In the genomic region with DNA sequence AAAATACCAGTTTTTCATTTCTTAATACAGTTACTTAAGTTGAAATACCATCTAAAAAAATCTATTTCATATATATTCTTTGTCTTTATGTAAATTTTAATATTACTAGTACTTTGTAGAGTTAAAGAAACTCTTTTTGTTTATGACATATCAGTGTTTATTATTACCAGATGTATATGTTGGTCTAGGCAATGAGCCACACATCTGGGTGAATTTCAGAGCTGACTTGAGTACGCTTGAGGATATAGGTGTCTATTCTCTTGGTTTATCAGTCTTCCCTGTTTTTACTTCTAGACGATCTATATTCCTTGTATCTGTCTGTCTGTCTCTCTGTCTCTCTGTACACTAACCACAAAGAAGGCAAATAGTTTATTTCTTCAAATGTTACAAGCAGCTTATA, we compare ENCODE assay signal across 1 cellular context.
TF ChIP-seq lines count a peak whose summit lies in the region.

No MANE protein-coding gene starts in this region.

TF ChIP-seq in HepG2, 621 proteins besides CTCF, POLR2A, EP300 and RAD21:
- TF ChIP-seq SP5 (CRISPR knock-in tag; IDR thresholded peaks at IDR 0.05; ENCODE audit: borderline replicate concordance, low read depth): no peak
- no peak for TF ChIP-seq MAZ (IDR thresholded peaks at IDR 0.05; ENCODE audit: borderline replicate concordance, low read depth, low read length)
- TF ChIP-seq MAZ (CRISPR knock-in tag; IDR thresholded peaks at IDR 0.05; ENCODE audit: low read depth): no peak
- TF ChIP-seq ZNF121 (CRISPR knock-in tag; IDR thresholded peaks at IDR 0.05): no peak
- TF ChIP-seq ZNF790 (CRISPR knock-in tag; IDR thresholded peaks at IDR 0.05; ENCODE audit: borderline replicate concordance): no peak
- no peak for TF ChIP-seq BRCA1 (CRISPR knock-in tag; IDR thresholded peaks at IDR 0.05)
- TF ChIP-seq GZF1 (CRISPR knock-in tag; IDR thresholded peaks at IDR 0.05): no peak
- TF ChIP-seq HMGA1 (CRISPR knock-in tag; conservative IDR thresholded peaks at IDR 0.05): no peak
- TF ChIP-seq, protein P1, sequence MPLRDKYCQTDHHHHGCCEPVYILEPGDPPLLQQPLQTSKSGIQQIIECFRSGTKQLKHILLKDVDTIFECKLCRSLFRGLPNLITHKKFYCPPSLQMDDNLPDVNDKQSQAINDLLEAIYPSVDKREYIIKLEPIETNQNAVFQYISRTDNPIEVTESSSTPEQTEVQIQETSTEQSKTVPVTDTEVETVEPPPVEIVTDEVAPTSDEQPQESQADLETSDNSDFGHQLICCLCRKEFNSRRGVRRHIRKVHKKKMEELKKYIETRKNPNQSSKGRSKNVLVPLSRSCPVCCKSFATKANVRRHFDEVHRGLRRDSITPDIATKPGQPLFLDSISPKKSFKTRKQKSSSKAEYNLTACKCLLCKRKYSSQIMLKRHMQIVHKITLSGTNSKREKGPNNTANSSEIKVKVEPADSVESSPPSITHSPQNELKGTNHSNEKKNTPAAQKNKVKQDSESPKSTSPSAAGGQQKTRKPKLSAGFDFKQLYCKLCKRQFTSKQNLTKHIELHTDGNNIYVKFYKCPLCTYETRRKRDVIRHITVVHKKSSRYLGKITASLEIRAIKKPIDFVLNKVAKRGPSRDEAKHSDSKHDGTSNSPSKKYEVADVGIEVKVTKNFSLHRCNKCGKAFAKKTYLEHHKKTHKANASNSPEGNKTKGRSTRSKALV (CRISPR knock-in tag; IDR thresholded peaks at IDR 0.05): no peak
- TF ChIP-seq ASH2L (IDR thresholded peaks at IDR 0.05; ENCODE audit: insufficient read length, low read depth, low read length): no peak
- no peak for TF ChIP-seq CENPX (CRISPR knock-in tag; IDR thresholded peaks at IDR 0.05)
- no peak for TF ChIP-seq PRPF4 (IDR thresholded peaks at IDR 0.05; ENCODE audit: low read depth, low read length, poor library complexity, severe bottlenecking)
- TF ChIP-seq, protein P2, sequence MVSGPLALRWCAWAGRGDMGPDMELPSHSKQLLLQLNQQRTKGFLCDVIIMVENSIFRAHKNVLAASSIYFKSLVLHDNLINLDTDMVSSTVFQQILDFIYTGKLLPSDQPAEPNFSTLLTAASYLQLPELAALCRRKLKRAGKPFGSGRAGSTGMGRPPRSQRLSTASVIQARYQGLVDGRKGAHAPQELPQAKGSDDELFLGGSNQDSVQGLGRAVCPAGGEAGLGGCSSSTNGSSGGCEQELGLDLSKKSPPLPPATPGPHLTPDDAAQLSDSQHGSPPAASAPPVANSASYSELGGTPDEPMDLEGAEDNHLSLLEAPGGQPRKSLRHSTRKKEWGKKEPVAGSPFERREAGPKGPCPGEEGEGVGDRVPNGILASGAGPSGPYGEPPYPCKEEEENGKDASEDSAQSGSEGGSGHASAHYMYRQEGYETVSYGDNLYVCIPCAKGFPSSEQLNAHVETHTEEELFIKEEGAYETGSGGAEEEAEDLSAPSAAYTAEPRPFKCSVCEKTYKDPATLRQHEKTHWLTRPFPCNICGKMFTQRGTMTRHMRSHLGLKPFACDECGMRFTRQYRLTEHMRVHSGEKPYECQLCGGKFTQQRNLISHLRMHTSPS (CRISPR knock-in tag; IDR thresholded peaks at IDR 0.05; ENCODE audit: low read depth): no peak
- TF ChIP-seq, protein P3, sequence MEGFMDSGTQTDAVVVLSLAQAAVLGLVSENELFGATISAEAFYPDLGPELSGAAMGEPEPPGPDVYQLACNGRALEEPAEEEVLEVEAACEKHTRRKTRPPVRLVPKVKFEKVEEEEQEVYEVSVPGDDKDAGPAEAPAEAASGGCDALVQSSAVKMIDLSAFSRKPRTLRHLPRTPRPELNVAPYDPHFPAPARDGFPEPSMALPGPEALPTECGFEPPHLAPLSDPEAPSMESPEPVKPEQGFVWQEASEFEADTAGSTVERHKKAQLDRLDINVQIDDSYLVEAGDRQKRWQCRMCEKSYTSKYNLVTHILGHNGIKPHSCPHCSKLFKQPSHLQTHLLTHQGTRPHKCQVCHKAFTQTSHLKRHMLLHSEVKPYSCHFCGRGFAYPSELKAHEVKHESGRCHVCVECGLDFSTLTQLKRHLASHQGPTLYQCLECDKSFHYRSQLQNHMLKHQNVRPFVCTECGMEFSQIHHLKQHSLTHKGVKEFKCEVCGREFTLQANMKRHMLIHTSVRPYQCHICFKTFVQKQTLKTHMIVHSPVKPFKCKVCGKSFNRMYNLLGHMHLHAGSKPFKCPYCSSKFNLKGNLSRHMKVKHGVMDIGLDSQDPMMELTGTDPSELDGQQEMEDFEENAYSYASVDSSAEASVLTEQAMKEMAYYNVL (CRISPR knock-in tag; IDR thresholded peaks at IDR 0.05; ENCODE audit: borderline replicate concordance): no peak
